Comparison of ENCODE assay signal across 1 cellular context in genomic region chr2:64730551-64731305, GRCh38.
TF ChIP-seq lines count a peak whose summit lies in the region.

No MANE protein-coding gene starts in this region.

TF ChIP-seq in GM23338, 12 proteins besides CTCF, POLR2A, EP300 and RAD21 (continued from another document):
- no peak for TF ChIP-seq ZNF462 (CRISPR knock-in tag; IDR thresholded peaks at IDR 0.05)
- TF ChIP-seq STAT1 (IDR thresholded peaks at IDR 0.05; ENCODE audit: unreplicated experiment) = no peak
- no peak for TF ChIP-seq CREB1 (CRISPR knock-in tag; IDR thresholded peaks at IDR 0.05; ENCODE audit: low read depth)
- TF ChIP-seq EZH2 (IDR thresholded peaks at IDR 0.05; ENCODE audit: low read depth, unreplicated experiment) = no peak
- no peak for TF ChIP-seq EZH2phosphoT487 (IDR thresholded peaks at IDR 0.05; ENCODE audit: unreplicated experiment)
- TF ChIP-seq ZNF114 (CRISPR knock-in tag; IDR thresholded peaks at IDR 0.05) = no peak
